In genomic region chr11:109853156-109853776, GRCh38 we compare ENCODE assay signal across 8 cellular contexts.
DNase-seq lines count a peak whose midpoint lies in the region; ATAC-seq, FAIRE-seq and TF ChIP-seq lines count a peak whose summit lies in the region.

No MANE protein-coding gene starts in this region.

- H3K4me2 ChIP-seq in OCI-LY3 (ENCODE audit: low read length) = no peak overlapping the region

- peak; percentile 85 for FAIRE-seq in D721Med (lab: Jason Lieb, UNC)

- peaks cover 0 to 2% of the 10 kb centered on the region in 2 donors for H3K9me3 Mint-ChIP-seq in effector memory CD8-positive, alpha-beta T cell

- H3K27ac ChIP-seq in OCI-LY3 (ENCODE audit: low read length) = no peak overlapping the region

- ATAC-seq in GM19328 (IDR thresholded peaks at IDR 0.05; ENCODE audit: unreplicated experiment) (peak; percentile 66), HG03442 (IDR thresholded peaks at IDR 0.05; ENCODE audit: unreplicated experiment) (peak; percentile 92)
- ATAC-seq in effector memory CD8-positive, alpha-beta T cell (replicated peaks) = no peak

- H3K27me3 Mint-ChIP-seq in effector memory CD8-positive, alpha-beta T cell = no peaks in the 10 kb centered on the region

- no peaks in the 10 kb centered on the region for H3K79me2 ChIP-seq in OCI-LY3 (ENCODE audit: low read length)

- H3K27ac Mint-ChIP-seq in effector memory CD8-positive, alpha-beta T cell = no peak overlapping the region

- H3K36me3 ChIP-seq in OCI-LY3 (replicated peaks; ENCODE audit: low read depth, low read length) = no peaks in the 10 kb centered on the region

- no peak overlapping the region for H3K4me3 Mint-ChIP-seq in effector memory CD8-positive, alpha-beta T cell

- H2AFZ ChIP-seq in OCI-LY3 (ENCODE audit: low read depth, low read length) = no peak overlapping the region

- H3K9me3 ChIP-seq in OCI-LY3 (ENCODE audit: insufficient read depth, low read length) = no peaks in the 10 kb centered on the region

- H3K9ac ChIP-seq in OCI-LY3 (ENCODE audit: low read length) = no peak overlapping the region

- no peaks in the 10 kb centered on the region for H3K36me3 Mint-ChIP-seq in effector memory CD8-positive, alpha-beta T cell (ENCODE audit: insufficient read depth)

- H3K4me1 ChIP-seq in OCI-LY3 (ENCODE audit: low read length) = peaks cover 13% of the 10 kb centered on the region

- H4K20me1 ChIP-seq in OCI-LY3 (ENCODE audit: insufficient read depth, low read length) = no peaks in the 10 kb centered on the region

- H3K4me3 ChIP-seq in OCI-LY3 (ENCODE audit: low read length) = no peak overlapping the region

- no peaks in the 10 kb centered on the region for H3K27me3 ChIP-seq in OCI-LY3 (ENCODE audit: low read depth, low read length)

- TF ChIP-seq CTCF in D721Med (IDR thresholded peaks at IDR 0.05; ENCODE audit: insufficient read depth, missing control alignments) (peak; percentile 78), OCI-LY3 (IDR thresholded peaks at IDR 0.05; ENCODE audit: low read depth, low read length) (peak; percentile 86)

- no peaks in the 10 kb centered on the region for H3K4me1 Mint-ChIP-seq in effector memory CD8-positive, alpha-beta T cell (ENCODE audit: low read depth in 2 of 2)

- DNase-seq in D721Med (ENCODE audit: insufficient read length, low spot score) = no peak
- DNase-seq in fibroblast of peridontal ligament (ENCODE audit: extremely low read depth) = peak; percentile 92
- DNase-seq in NCI-H1694 treated with DMSO at 0.1 percent for 48 hours (lab: John Stamatoyannopoulos, UW) = no peak
- DNase-seq in effector memory CD8-positive, alpha-beta T cell = no peak
- DNase-seq in iPS-NIHi7 (ENCODE audit: extremely low spot score) = no peak
